ENCODE assay signal across 10 cellular contexts in the genomic region with DNA sequence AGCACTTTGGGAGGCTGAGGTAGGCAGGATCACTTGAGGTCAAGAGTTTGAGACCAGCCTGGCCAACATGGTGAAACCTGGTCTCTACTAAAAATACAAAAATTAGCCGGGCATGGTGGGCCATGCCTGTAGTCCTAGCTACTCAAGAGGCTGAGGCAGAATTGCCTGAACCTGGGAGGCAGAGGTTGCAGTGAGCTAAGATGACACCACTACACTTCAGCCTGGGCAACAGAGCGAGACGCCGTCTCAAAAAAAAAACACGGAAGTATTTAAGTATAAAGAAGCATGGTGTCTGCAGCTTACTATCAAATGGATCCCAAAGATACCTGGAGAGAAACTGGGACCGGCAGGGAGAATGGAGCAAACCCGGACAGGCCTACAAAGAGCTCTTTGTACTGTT. TPM values are rescaled to one million over a fixed set of nuclear protein-coding genes. Genes with fewer than 3 reads are reported as not detected.
DNase-seq lines count a peak whose midpoint lies in the region; TF ChIP-seq lines count a peak whose summit lies in the region.
"Not testable (repeated sequence)": the region's sequence is repeated elsewhere in the genome, so short reads cannot be mapped to it uniquely, and the experiment has no call there.
"Had no signal": no experiment of that assay in that cellular context is flagged by ENCODE, and none has a peak within 500 bp of the region (broad histone marks: within the 10 kb centered on the region; RNA-seq: fewer than 3 reads in every experiment).

No MANE protein-coding gene starts in this region.

- not testable (repeated sequence) for H3K9me3 ChIP-seq in OCI-LY3 (ENCODE audit: insufficient read depth, low read length); SU-DHL-6 (ENCODE audit: insufficient read depth, low read length); thyroid gland

- peaks cover 74% of the 10 kb centered on the region for H4K20me1 ChIP-seq in OCI-LY3 (ENCODE audit: insufficient read depth, low read length)
- H4K20me1 ChIP-seq in SU-DHL-6 (ENCODE audit: low read depth, low read length), result not testable (repeated sequence)

- H3K9me3 Mint-ChIP-seq in nephron progenitor cell, result not testable (repeated sequence)

- not testable (repeated sequence) for H3K4me2 ChIP-seq in OCI-LY3 (ENCODE audit: low read length); SU-DHL-6 (ENCODE audit: low read depth, low read length, poor library complexity, severe bottlenecking)

- peaks cover 12% of the 10 kb centered on the region for H3K4me1 ChIP-seq in OCI-LY3 (ENCODE audit: low read length)
- peaks cover 16 to 22% of the 10 kb centered on the region in 2 donors for H3K4me1 ChIP-seq in thyroid gland

- not testable (repeated sequence) for H3K4me3 ChIP-seq in OCI-LY3 (ENCODE audit: low read length); SU-DHL-6 (ENCODE audit: insufficient read depth, low read length, poor library complexity, severe bottlenecking); thyroid gland (replicated peaks in 1 of 3)

- H3K27ac ChIP-seq in OCI-LY3 (ENCODE audit: low read length) (peak overlapping the region; percentile 21; the same call in 1 of the 2 replicates), SU-DHL-6 (ENCODE audit: low read depth, low read length) (peak overlapping the region; percentile 56), cingulate gyrus (ENCODE audit: low read depth, low read length) (peak overlapping the region; percentile 96), layer of hippocampus (ENCODE audit: low read depth, low read length) (peak overlapping the region; percentile 35), thyroid gland (peak overlapping the region; percentile 47 to 76 (median 60))

- H3K36me3 Mint-ChIP-seq in nephron progenitor cell (ENCODE audit: low read depth), result peaks cover 49% of the 10 kb centered on the region

- H3K27ac Mint-ChIP-seq in nephron progenitor cell, result peak overlapping the region; percentile 60

- DNase-seq in Caki2 (ENCODE audit: low read depth), result peak; percentile 29
- not testable (repeated sequence) for DNase-seq in nephron progenitor cell
- DNase-seq in thyroid gland, result peak; percentile 75

- not testable (repeated sequence) for H3K27me3 ChIP-seq in OCI-LY3 (ENCODE audit: low read depth, low read length); SU-DHL-6 (ENCODE audit: low read length); layer of hippocampus (ENCODE audit: control insufficient read depth, insufficient read depth, low read length); thyroid gland

- H3K9me2 ChIP-seq in SU-DHL-6 (replicated peaks; ENCODE audit: insufficient read depth, low read length), result not testable (repeated sequence)

- peaks cover 78% of the 10 kb centered on the region for H3K79me2 ChIP-seq in OCI-LY3 (ENCODE audit: low read length)
- not testable (repeated sequence) for H3K79me2 ChIP-seq in SU-DHL-6 (ENCODE audit: insufficient read depth, low read length)

- not testable (repeated sequence) for H3K9ac ChIP-seq in OCI-LY3 (ENCODE audit: low read length); SU-DHL-6 (ENCODE audit: low read length)

- not testable (repeated sequence) for TF ChIP-seq CTCF in OCI-LY3 (IDR thresholded peaks at IDR 0.05; ENCODE audit: low read depth, low read length); SU-DHL-6 (IDR thresholded peaks at IDR 0.05; ENCODE audit: insufficient read depth, low read length, poor library complexity, severe bottlenecking); nephron progenitor cell (IDR thresholded peaks at IDR 0.05); thyroid gland (IDR thresholded peaks at IDR 0.05)

- not testable (repeated sequence) for H3K27me3 Mint-ChIP-seq in nephron progenitor cell (ENCODE audit: low read depth, poor library complexity)

- 32 to 57% methylated on average over 7 of the region's 7 CpGs for WGBS in thyroid gland, 2 donors

- in situ Hi-C loops in Caki2 (cut with HindIII; ENCODE audit: low pct_unique_long_range_greater_than_20kb, low sequenced_read_pairs), result not testable (repeated sequence)

- H3K36me3 ChIP-seq in OCI-LY3 (replicated peaks; ENCODE audit: low read depth, low read length), result peaks cover 78% of the 10 kb centered on the region
- H3K36me3 ChIP-seq in SU-DHL-6 (ENCODE audit: low read length); thyroid gland: not testable (repeated sequence)

- not testable (repeated sequence) for H3K4me3 Mint-ChIP-seq in nephron progenitor cell

- peaks cover 30% of the 10 kb centered on the region for H3K4me1 Mint-ChIP-seq in nephron progenitor cell

- not testable (repeated sequence) for H3F3A ChIP-seq in SU-DHL-6 (ENCODE audit: insufficient read depth)

- TF ChIP-seq POLR2A in thyroid gland (IDR thresholded peaks at IDR 0.05), result not testable (repeated sequence)

- intact Hi-C loops in thyroid gland (cut with DNase I), result not testable (repeated sequence)

- not testable (repeated sequence) for H2AFZ ChIP-seq in OCI-LY3 (ENCODE audit: low read depth, low read length); SU-DHL-6 (ENCODE audit: low read depth, low read length, severe bottlenecking)

RNA-seq across cellular contexts. Expression of gene TCFL5, which starts 12.7 kb away (rescaled TPM):
- 30.0 and 31.7 TPM in 2 replicates for total RNA-seq in Caki2 (2014; rRNA removed; shearing (Covaris generic); ENCODE audit: low replicate concordance)
- total RNA-seq in thyroid gland, result 10 to 100 TPM; 15.3 to 26.6 (median 20.6) TPM

RNA-seq across cellular contexts. Expression of gene COL9A3, which starts 32.1 kb away (rescaled TPM):
- total RNA-seq in Caki2 (2014; rRNA removed; shearing (Covaris generic); ENCODE audit: low replicate concordance), result not detected in 2 replicates
- 100 to 1,000 TPM in 1 of 4 donors, 10 to 100 TPM in 2, 1 to 10 TPM in 1; 5.3 to 113 (median 62.8) TPM for total RNA-seq in thyroid gland
- total RNA-seq: CD4-positive, CD25-positive, alpha-beta regulatory T cell; CD8-positive, alpha-beta T cell; H4 had no signal

RNA-seq across cellular contexts. Expression of gene OGFR, which starts 44.3 kb away (rescaled TPM):
- total RNA-seq in Caki2 (2014; rRNA removed; shearing (Covaris generic); ENCODE audit: low replicate concordance), result 66.2 and 86.3 TPM in 2 replicates
- 10 to 100 TPM; 50.0 to 67.6 (median 63.7) TPM for total RNA-seq in thyroid gland

RNA-seq across cellular contexts. Expression of gene MRGBP, which starts 52.6 kb away (rescaled TPM):
- 64.3 and 67.6 TPM in 2 replicates for total RNA-seq in Caki2 (2014; rRNA removed; shearing (Covaris generic); ENCODE audit: low replicate concordance)
- 10 to 100 TPM in 3 of 4 donors, 1 to 10 TPM in 1; 9.9 to 14.6 (median 12.4) TPM for total RNA-seq in thyroid gland

Comparison
In these comparisons a context has a peak if more than half of its experiments do, and no peak if none do; other contexts are left out.
1. H3K27ac ChIP-seq: peak in every context shown above with its lines; median percentile 96 in cingulate gyrus; 60 in thyroid gland; 56 in SU-DHL-6; 35 in layer of hippocampus; 21 in OCI-LY3.